In genomic region chr1:18160290-18160942, GRCh38 we compare ENCODE assay signal across 1 cellular context.
TF ChIP-seq lines count a peak whose summit lies in the region.

No MANE protein-coding gene starts in this region.

TF ChIP-seq in GM23338, 12 proteins besides CTCF, POLR2A, EP300 and RAD21 (continued from another document):
- TF ChIP-seq ZNF462 (CRISPR knock-in tag; IDR thresholded peaks at IDR 0.05): no peak
